In the genomic region with DNA sequence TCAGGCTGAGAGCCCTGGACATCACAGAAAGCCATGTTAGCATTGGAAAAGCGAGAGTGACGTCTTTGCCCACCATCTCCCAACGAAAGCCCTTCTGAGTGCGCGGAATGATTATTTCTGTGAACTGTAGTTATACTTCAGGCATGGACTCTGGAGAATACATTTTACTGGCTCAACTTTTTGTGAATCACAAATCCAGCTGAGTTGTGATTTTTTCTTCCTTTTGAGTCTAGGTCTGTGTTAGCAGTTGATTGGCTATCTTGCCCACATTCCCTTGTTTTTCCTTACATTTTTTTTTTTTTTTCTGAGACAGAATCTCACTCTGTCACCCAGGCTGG, we compare ENCODE assay signal across 1 cellular context.
TF ChIP-seq lines count a peak whose summit lies in the region.

No MANE protein-coding gene starts in this region.

TF ChIP-seq in GM23338, 12 proteins besides CTCF, POLR2A, EP300 and RAD21:
- TF ChIP-seq, protein P1, sequence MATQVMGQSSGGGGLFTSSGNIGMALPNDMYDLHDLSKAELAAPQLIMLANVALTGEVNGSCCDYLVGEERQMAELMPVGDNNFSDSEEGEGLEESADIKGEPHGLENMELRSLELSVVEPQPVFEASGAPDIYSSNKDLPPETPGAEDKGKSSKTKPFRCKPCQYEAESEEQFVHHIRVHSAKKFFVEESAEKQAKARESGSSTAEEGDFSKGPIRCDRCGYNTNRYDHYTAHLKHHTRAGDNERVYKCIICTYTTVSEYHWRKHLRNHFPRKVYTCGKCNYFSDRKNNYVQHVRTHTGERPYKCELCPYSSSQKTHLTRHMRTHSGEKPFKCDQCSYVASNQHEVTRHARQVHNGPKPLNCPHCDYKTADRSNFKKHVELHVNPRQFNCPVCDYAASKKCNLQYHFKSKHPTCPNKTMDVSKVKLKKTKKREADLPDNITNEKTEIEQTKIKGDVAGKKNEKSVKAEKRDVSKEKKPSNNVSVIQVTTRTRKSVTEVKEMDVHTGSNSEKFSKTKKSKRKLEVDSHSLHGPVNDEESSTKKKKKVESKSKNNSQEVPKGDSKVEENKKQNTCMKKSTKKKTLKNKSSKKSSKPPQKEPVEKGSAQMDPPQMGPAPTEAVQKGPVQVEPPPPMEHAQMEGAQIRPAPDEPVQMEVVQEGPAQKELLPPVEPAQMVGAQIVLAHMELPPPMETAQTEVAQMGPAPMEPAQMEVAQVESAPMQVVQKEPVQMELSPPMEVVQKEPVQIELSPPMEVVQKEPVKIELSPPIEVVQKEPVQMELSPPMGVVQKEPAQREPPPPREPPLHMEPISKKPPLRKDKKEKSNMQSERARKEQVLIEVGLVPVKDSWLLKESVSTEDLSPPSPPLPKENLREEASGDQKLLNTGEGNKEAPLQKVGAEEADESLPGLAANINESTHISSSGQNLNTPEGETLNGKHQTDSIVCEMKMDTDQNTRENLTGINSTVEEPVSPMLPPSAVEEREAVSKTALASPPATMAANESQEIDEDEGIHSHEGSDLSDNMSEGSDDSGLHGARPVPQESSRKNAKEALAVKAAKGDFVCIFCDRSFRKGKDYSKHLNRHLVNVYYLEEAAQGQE (IDR thresholded peaks at IDR 0.05; ENCODE audit: unreplicated experiment) = no peak
- TF ChIP-seq ZNF114 (CRISPR knock-in tag; IDR thresholded peaks at IDR 0.05) (no peak), ZNF331 (CRISPR knock-in tag; IDR thresholded peaks at IDR 0.05; ENCODE audit: low read depth) (no peak), ZNF462 (CRISPR knock-in tag; IDR thresholded peaks at IDR 0.05) (no peak), POLR2AphosphoS5 (IDR thresholded peaks at IDR 0.05; ENCODE audit: low read depth) (no peak), NANOG (IDR thresholded peaks at IDR 0.05; ENCODE audit: borderline replicate concordance) (no peak)
